In the genomic region with DNA sequence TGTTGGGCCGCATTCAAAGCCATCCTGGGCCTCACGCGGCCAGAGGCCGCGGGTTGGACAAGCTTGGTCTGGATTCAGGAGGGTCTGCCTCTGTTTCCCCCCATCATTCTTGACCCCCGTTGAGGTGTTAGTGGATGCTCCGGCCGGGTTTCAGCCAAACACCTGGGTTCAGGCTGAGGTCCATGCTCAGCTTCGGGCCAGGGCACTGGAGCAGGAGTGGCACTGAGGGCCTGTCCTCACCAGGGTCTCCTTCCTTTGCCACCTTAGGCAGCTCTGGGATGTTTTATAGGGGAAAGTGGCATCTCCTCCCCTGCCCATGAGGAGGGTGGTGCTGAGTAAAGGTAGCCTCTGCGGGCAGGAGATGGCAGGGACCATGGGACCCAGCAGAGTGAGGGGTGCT, we compare ENCODE assay signal across 11 cellular contexts.
DNase-seq lines count a peak whose midpoint lies in the region; ATAC-seq and TF ChIP-seq lines count a peak whose summit lies in the region.
"Had no signal": no experiment of that assay in that cellular context is flagged by ENCODE, and none has a peak within 500 bp of the region (broad histone marks: within the 10 kb centered on the region; RNA-seq: fewer than 3 reads in every experiment).

No MANE protein-coding gene starts in this region.

- no peaks in the 10 kb centered on the region for H3K36me3 Mint-ChIP-seq in activated T-helper 17 cell treated with anti-CD3 and anti-CD28 coated beads, Interleukin-2, amount 50 U/mL, for 72 hours (ENCODE audit: low read depth)
- no peaks in the 10 kb centered on the region for H3K36me3 Mint-ChIP-seq in stimulated activated memory B cell treated with anti-CD40 and anti-IgM and Interleukin-4, amounts not matched to agents 10 μg/mL and 1 μg/mL and 100 μg/mL, for 72 hours
- H3K36me3 Mint-ChIP-seq: activated CD4-positive, alpha-beta memory T cell treated with anti-CD3 and anti-CD28 coated beads for 36 hours; naive thymus-derived CD8-positive, alpha-beta T cell had no signal

- H3K9me3 ChIP-seq in heart left ventricle: no peaks in the 10 kb centered on the region
- no peaks in the 10 kb centered on the region for H3K9me3 ChIP-seq in right atrium auricular region
- no peaks in the 10 kb centered on the region for H3K9me3 ChIP-seq in upper lobe of left lung
- no peaks in the 10 kb centered on the region for H3K9me3 ChIP-seq in effector memory CD4-positive, alpha-beta T cell (ENCODE audit: control insufficient read depth, low read length)

- H3K4me3 Mint-ChIP-seq in activated T-helper 17 cell treated with anti-CD3 and anti-CD28 coated beads, Interleukin-2, amount 50 U/mL, for 72 hours: peak overlapping the region; percentile 39
- no peak overlapping the region for H3K4me3 Mint-ChIP-seq in stimulated activated memory B cell treated with anti-CD40 and anti-IgM and Interleukin-4, amounts not matched to agents 10 μg/mL and 1 μg/mL and 100 μg/mL, for 72 hours

- no peak for TF ChIP-seq EP300 in upper lobe of left lung (IDR thresholded peaks at IDR 0.05)

- intact Hi-C loops in heart left ventricle (cut with DNase I): loop anchor here in 5 of 10 donors (5.0 to 10.0 kb wide), 3 partner anchors 75 to 833 kb away; partner anchors contain the start of genes SMAD2 (in 4 of the 5) and IER3IP1 (in 1 of the 5)

- H3K27me3 Mint-ChIP-seq in activated T-helper 17 cell treated with anti-CD3 and anti-CD28 coated beads, Interleukin-2, amount 50 U/mL, for 72 hours: peaks cover 16% of the 10 kb centered on the region
- peaks cover 63% of the 10 kb centered on the region for H3K27me3 Mint-ChIP-seq in stimulated activated memory B cell treated with anti-CD40 and anti-IgM and Interleukin-4, amounts not matched to agents 10 μg/mL and 1 μg/mL and 100 μg/mL, for 72 hours

- TF ChIP-seq CTCF in heart left ventricle (IDR thresholded peaks at IDR 0.05) (no peak), right atrium auricular region (IDR thresholded peaks at IDR 0.05) (no peak), upper lobe of left lung (IDR thresholded peaks at IDR 0.05) (no peak)

- H3K27me3 ChIP-seq in heart left ventricle: no peaks in the 10 kb centered on the region
- no peaks in the 10 kb centered on the region for H3K27me3 ChIP-seq in right atrium auricular region
- H3K27me3 ChIP-seq in upper lobe of left lung: no peaks in the 10 kb centered on the region
- peaks cover 10% of the 10 kb centered on the region for H3K27me3 ChIP-seq in effector memory CD4-positive, alpha-beta T cell (replicated peaks; ENCODE audit: control insufficient read depth, insufficient read depth, low read length, poor library complexity, severe bottlenecking)

- ATAC-seq in heart left ventricle: no peak
- ATAC-seq in activated T-helper 17 cell treated with anti-CD3 and anti-CD28 coated beads, Interleukin-2, amount 50 U/mL, for 72 hours (replicated peaks): no peak
- ATAC-seq in upper lobe of left lung (ENCODE audit: low FRiP score in 2 of 2): no peak
- ATAC-seq in stimulated activated memory B cell treated with anti-CD40 and anti-IgM and Interleukin-4, amounts not matched to agents 10 μg/mL and 1 μg/mL and 100 μg/mL, for 72 hours: no peak

- H3K27ac ChIP-seq in heart left ventricle: peak overlapping the region in 3 of 12 donors; percentile 49 to 77 (median 53)
- no peak overlapping the region for H3K27ac ChIP-seq in right atrium auricular region
- H3K27ac ChIP-seq in upper lobe of left lung: peak overlapping the region in 1 of 4 donors; percentile 1
- H3K27ac ChIP-seq in effector memory CD4-positive, alpha-beta T cell (ENCODE audit: insufficient read depth, low read length, poor library complexity, severe bottlenecking): no peak overlapping the region

- DNase-seq in heart left ventricle (no peak), right atrium auricular region (ENCODE audit: low spot score) (no peak), islet precursor cell (peak; percentile 22), upper lobe of left lung (peak; percentile 14 to 32), hypothalamus (lab: John Stamatoyannopoulos, UW) (no peak)
- no peak for DNase-seq in effector memory CD4-positive, alpha-beta T cell
- DNase-seq: T1000 had no signal

- H3K4me1 ChIP-seq in heart left ventricle (peaks cover 0 to 30% (median 17%) of the 10 kb centered on the region in 12 donors), right atrium auricular region (peaks cover 0 to 30% of the 10 kb centered on the region in 2 donors), upper lobe of left lung (peaks cover 2 to 28% (median 13%) of the 10 kb centered on the region in 4 donors)
- H3K4me1 ChIP-seq in effector memory CD4-positive, alpha-beta T cell (ENCODE audit: control insufficient read depth, insufficient read depth, low read length, poor library complexity, severe bottlenecking): peaks cover 6% of the 10 kb centered on the region

- H3K36me3 ChIP-seq in heart left ventricle (no peaks in the 10 kb centered on the region), right atrium auricular region (no peaks in the 10 kb centered on the region), upper lobe of left lung (no peaks in the 10 kb centered on the region)
- H3K36me3 ChIP-seq in effector memory CD4-positive, alpha-beta T cell (ENCODE audit: control insufficient read depth, insufficient read depth, low read length): no peaks in the 10 kb centered on the region

- H3K4me3 ChIP-seq in heart left ventricle: peak overlapping the region in 7 of 12 donors; percentile 54 to 73 (median 65)
- H3K4me3 ChIP-seq in right atrium auricular region: peak overlapping the region in 1 of 2 donors; percentile 64
- peak overlapping the region in 2 of 4 donors; percentile 60 to 61 for H3K4me3 ChIP-seq in upper lobe of left lung
- H3K4me3 ChIP-seq in effector memory CD4-positive, alpha-beta T cell (ENCODE audit: insufficient read depth, low read depth, low read length, poor library complexity, severe bottlenecking): no peak overlapping the region

- no peak for TF ChIP-seq POLR2A in heart left ventricle (IDR thresholded peaks at IDR 0.05)
- no peak for TF ChIP-seq POLR2A in upper lobe of left lung (IDR thresholded peaks at IDR 0.05)

- 95 to 98% (median 97%) methylated on average over 8 to 10 of the region's 10 CpGs for WGBS in heart left ventricle, 4 donors
- 91 to 97% methylated on average over 8 to 9 of the region's 10 CpGs for WGBS in upper lobe of left lung, 2 donors

- no peaks in the 10 kb centered on the region for H3K9me3 Mint-ChIP-seq in activated T-helper 17 cell treated with anti-CD3 and anti-CD28 coated beads, Interleukin-2, amount 50 U/mL, for 72 hours
- peaks cover 3% of the 10 kb centered on the region for H3K9me3 Mint-ChIP-seq in stimulated activated memory B cell treated with anti-CD40 and anti-IgM and Interleukin-4, amounts not matched to agents 10 μg/mL and 1 μg/mL and 100 μg/mL, for 72 hours
- H3K9me3 Mint-ChIP-seq: activated CD4-positive, alpha-beta memory T cell treated with anti-CD3 and anti-CD28 coated beads for 36 hours; naive thymus-derived CD8-positive, alpha-beta T cell had no signal

- no peaks in the 10 kb centered on the region for H3K4me1 Mint-ChIP-seq in activated T-helper 17 cell treated with anti-CD3 and anti-CD28 coated beads, Interleukin-2, amount 50 U/mL, for 72 hours
- peaks cover 8% of the 10 kb centered on the region for H3K4me1 Mint-ChIP-seq in stimulated activated memory B cell treated with anti-CD40 and anti-IgM and Interleukin-4, amounts not matched to agents 10 μg/mL and 1 μg/mL and 100 μg/mL, for 72 hours

- H3K27ac Mint-ChIP-seq in activated T-helper 17 cell treated with anti-CD3 and anti-CD28 coated beads, Interleukin-2, amount 50 U/mL, for 72 hours: no peak overlapping the region
- no peak overlapping the region for H3K27ac Mint-ChIP-seq in stimulated activated memory B cell treated with anti-CD40 and anti-IgM and Interleukin-4, amounts not matched to agents 10 μg/mL and 1 μg/mL and 100 μg/mL, for 72 hours
- H3K27ac Mint-ChIP-seq: activated CD4-positive, alpha-beta memory T cell treated with anti-CD3 and anti-CD28 coated beads for 36 hours had no signal

Comparison
In these comparisons a context has a peak if more than half of its experiments do, and no peak if none do; other contexts are left out.
1. DNase-seq: peak in islet precursor cell (single experiment) and upper lobe of left lung (2 of 2); none in heart left ventricle (0 of 5), right atrium auricular region (single experiment), hypothalamus (0 of 51) and effector memory CD4-positive, alpha-beta T cell (0 of 3).